ENCODE assay signal across 26 cellular contexts in genomic region chr4:84573335-84573734, GRCh38. TPM values are rescaled to one million over a fixed set of nuclear protein-coding genes. Genes with fewer than 3 reads are reported as not detected.
"Had no signal": no experiment of that assay in that cellular context is flagged by ENCODE, and none has a peak within 500 bp of the region (broad histone marks: within the 10 kb centered on the region; RNA-seq: fewer than 3 reads in every experiment).

No MANE protein-coding gene starts in this region.

- H3K9me3 ChIP-seq: suprapubic skin, tibial nerve, uterus had no signal

- H3K79me2 ChIP-seq: parathyroid adenoma had no signal

- H3K9ac ChIP-seq: parathyroid adenoma had no signal

- H3K36me3 ChIP-seq: brain microvascular endothelial cell, suprapubic skin, tibial nerve, uterus, WERI-Rb-1 had no signal

- H3K36me3 Mint-ChIP-seq: natural killer cell treated with Interleukin-12 subunit alpha and Interleukin-12 subunit beta and Interleukin-15 and Interleukin-18, amount 100 ng/mL, for 72 hours had no signal

- H3K9me3 Mint-ChIP-seq: activated CD4-positive, alpha-beta T cell treated with anti-CD3 and anti-CD28 coated beads, Interleukin-2, amount 10 ng/mL, durations not matched to agents 7 days and 5 days; activated CD8-positive, alpha-beta T cell treated with anti-CD3 and anti-CD28 coated beads for 36 hours; activated T-helper 1 cell treated with anti-CD3 and anti-CD28 coated beads, Interleukin-12 subunit alpha, Interleukin-12 subunit beta, Interleukin-2, Interleukin-4 antibody, amounts not matched to agents 30 ng/mL and 10 ng/mL and 1 ng/mL, durations not matched to agents 14 hours and 24 hours and 36 hours; natural killer cell treated with Interleukin-12 subunit alpha and Interleukin-12 subunit beta and Interleukin-15 and Interleukin-18, amount 100 ng/mL, for 72 hours; stimulated activated naive CD8-positive, alpha-beta T cell treated with anti-CD3 and anti-CD28 coated beads, Interleukin-15, amount 100 ng/mL, for 72 hours had no signal

- DNase-seq: activated CD4-positive, alpha-beta T cell treated with anti-CD3 and anti-CD28 coated beads, Interleukin-2, amount 10 ng/mL, durations not matched to agents 7 days and 5 days; activated CD4-positive, CD25-positive, alpha-beta regulatory T cell treated with anti-CD3 and anti-CD28 coated beads, Interleukin-2, amount 50 U/mL, for 72 hours; activated gamma-delta T cell; activated naive CD4-positive, alpha-beta T cell treated with anti-CD3 and anti-CD28 coated beads, Interleukin-2, amount 50 U/mL, for 16 hours; aorta; caudate nucleus; dermis blood vessel endothelial cell; effector CD8-positive, alpha-beta T cell; hypothalamus; left ventricle myocardium superior; midbrain; right cardiac atrium; stimulated activated CD4-positive, alpha-beta T cell treated with anti-CD3 and anti-CD28 coated beads, Interleukin-12 subunit alpha, Interleukin-12 subunit beta, amount 100 ng/mL, for 4 hours; stimulated activated CD4-positive, alpha-beta T cell treated with anti-CD3 and anti-CD28 coated beads, Interleukin-4, amount 100 ng/mL, for 4 hours; stimulated activated naive CD8-positive, alpha-beta T cell treated with anti-CD3 and anti-CD28 coated beads, Interleukin-15, amount 100 ng/mL, for 72 hours; T-helper 17 cell; uterus; WERI-Rb-1 had no signal

- H3K4me1 ChIP-seq: parathyroid adenoma, suprapubic skin, tibial nerve, uterus had no signal

- H3K27me3 ChIP-seq: brain microvascular endothelial cell, suprapubic skin, tibial nerve, uterus had no signal

- H3K27ac Mint-ChIP-seq: activated CD4-positive, alpha-beta T cell treated with anti-CD3 and anti-CD28 coated beads, Interleukin-2, amount 10 ng/mL, durations not matched to agents 7 days and 5 days; activated CD8-positive, alpha-beta T cell treated with anti-CD3 and anti-CD28 coated beads for 36 hours; activated T-helper 1 cell treated with anti-CD3 and anti-CD28 coated beads, Interleukin-12 subunit alpha, Interleukin-12 subunit beta, Interleukin-2, Interleukin-4 antibody, amounts not matched to agents 30 ng/mL and 10 ng/mL and 1 ng/mL, durations not matched to agents 14 hours and 24 hours and 36 hours; natural killer cell treated with Interleukin-12 subunit alpha and Interleukin-12 subunit beta and Interleukin-15 and Interleukin-18, amount 100 ng/mL, for 72 hours; T-helper 17 cell had no signal

- H3K4me3 Mint-ChIP-seq: activated CD4-positive, alpha-beta T cell treated with anti-CD3 and anti-CD28 coated beads, Interleukin-2, amount 10 ng/mL, durations not matched to agents 7 days and 5 days; activated CD8-positive, alpha-beta T cell treated with anti-CD3 and anti-CD28 coated beads for 36 hours; activated T-helper 1 cell treated with anti-CD3 and anti-CD28 coated beads, Interleukin-12 subunit alpha, Interleukin-12 subunit beta, Interleukin-2, Interleukin-4 antibody, amounts not matched to agents 30 ng/mL and 10 ng/mL and 1 ng/mL, durations not matched to agents 14 hours and 24 hours and 36 hours; natural killer cell treated with Interleukin-12 subunit alpha and Interleukin-12 subunit beta and Interleukin-15 and Interleukin-18, amount 100 ng/mL, for 72 hours; stimulated activated naive CD8-positive, alpha-beta T cell treated with anti-CD3 and anti-CD28 coated beads, Interleukin-15, amount 100 ng/mL, for 72 hours; T-helper 17 cell had no signal

- H3K27ac ChIP-seq: brain microvascular endothelial cell, parathyroid adenoma, suprapubic skin, tibial nerve, uterus, WERI-Rb-1 had no signal

- H3K4me3 ChIP-seq: suprapubic skin, tibial nerve, uterus had no signal

- H2AFZ ChIP-seq: parathyroid adenoma had no signal

- ATAC-seq: left ventricle myocardium superior; natural killer cell treated with Interleukin-12 subunit alpha and Interleukin-12 subunit beta and Interleukin-15 and Interleukin-18, amount 100 ng/mL, for 72 hours; right cardiac atrium; T-helper 17 cell had no signal

- H3K4me1 Mint-ChIP-seq: T-helper 17 cell had no signal

RNA-seq across cellular contexts. Expression of gene CDS1, which starts 9.6 kb away (rescaled TPM):
- total RNA-seq: activated T-helper 1 cell treated with anti-CD3 and anti-CD28 coated beads, Interleukin-12 subunit alpha, Interleukin-12 subunit beta, Interleukin-2, Interleukin-4 antibody, amounts not matched to agents 30 ng/mL and 10 ng/mL and 1 ng/mL, durations not matched to agents 14 hours and 24 hours and 36 hours; dermis blood vessel endothelial cell; natural killer cell treated with Interleukin-12 subunit alpha and Interleukin-12 subunit beta and Interleukin-15 and Interleukin-18, amount 100 ng/mL, for 72 hours; pulmonary artery endothelial cell had no signal
